Comparison of ENCODE assay signal across 10 cellular contexts in the genomic region with DNA sequence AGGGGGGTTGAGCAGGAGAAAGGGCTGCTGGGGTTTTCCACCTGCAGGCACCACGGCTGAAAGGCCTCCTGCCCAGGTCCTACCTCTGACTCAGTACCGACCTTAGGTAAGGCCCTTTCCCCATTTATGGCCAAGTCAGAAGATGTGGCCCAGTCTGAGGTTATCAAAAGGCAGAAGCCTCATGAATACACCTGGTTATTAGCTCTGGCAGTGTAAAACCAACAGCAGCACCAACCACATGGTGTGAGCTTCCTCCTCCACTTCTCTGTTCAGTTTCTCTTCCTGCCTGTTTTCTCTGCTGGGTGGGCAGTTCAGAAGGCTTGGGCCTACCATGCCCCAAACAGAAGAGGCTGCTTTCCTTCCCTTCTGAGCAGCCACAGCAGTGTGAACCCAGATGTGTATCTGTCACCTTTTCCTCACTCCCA.
DNase-seq lines count a peak whose midpoint lies in the region; ATAC-seq and TF ChIP-seq lines count a peak whose summit lies in the region.
"Had no signal": no experiment of that assay in that cellular context is flagged by ENCODE, and none has a peak within 500 bp of the region (broad histone marks: within the 10 kb centered on the region; RNA-seq: fewer than 3 reads in every experiment).

No MANE protein-coding gene starts in this region.

- peaks cover 6% of the 10 kb centered on the region for H3K27me3 Mint-ChIP-seq in activated CD4-positive, alpha-beta T cell treated with anti-CD3 and anti-CD28 coated beads, Interleukin-2, amount 10 ng/mL, durations not matched to agents 7 days and 5 days
- H3K27me3 Mint-ChIP-seq: activated T-cell treated with anti-CD3 and anti-CD28 coated beads, Interleukin-2, amount 50 U/mL, for 24 hours had no signal

- H2AFZ ChIP-seq in smooth muscle cell (ENCODE audit: low read depth), result no peak overlapping the region

- H3K27me3 ChIP-seq in brain microvascular endothelial cell (replicated peaks) (no peaks in the 10 kb centered on the region), smooth muscle cell (ENCODE audit: low read depth) (no peaks in the 10 kb centered on the region)

- no peak overlapping the region for H3K4me3 ChIP-seq in mucosa of descending colon
- H3K4me3 ChIP-seq in brain microvascular endothelial cell (ENCODE audit: low read depth, low read length), result no peak overlapping the region
- no peak overlapping the region for H3K4me3 ChIP-seq in smooth muscle cell

- intact Hi-C loops in mucosa of descending colon (cut with DNase I, micrococcal nuclease), result no loop called here

- H3K4me3 Mint-ChIP-seq in activated CD4-positive, alpha-beta T cell treated with anti-CD3 and anti-CD28 coated beads, Interleukin-2, amount 10 ng/mL, durations not matched to agents 7 days and 5 days, result no peak overlapping the region
- H3K4me3 Mint-ChIP-seq: activated T-cell treated with anti-CD3 and anti-CD28 coated beads, Interleukin-2, amount 50 U/mL, for 24 hours had no signal

- H3K79me2 ChIP-seq in smooth muscle cell (ENCODE audit: low read depth), result no peaks in the 10 kb centered on the region

- no peaks in the 10 kb centered on the region for H3K4me1 ChIP-seq in mucosa of descending colon (ENCODE audit: low read depth)
- no peaks in the 10 kb centered on the region for H3K4me1 ChIP-seq in smooth muscle cell (ENCODE audit: low read depth)

- no peak for TF ChIP-seq CTCF in mucosa of descending colon (IDR thresholded peaks at IDR 0.05)
- TF ChIP-seq CTCF in brain microvascular endothelial cell (IDR thresholded peaks at IDR 0.05; ENCODE audit: low read depth, low read length, missing control alignments), result no peak
- TF ChIP-seq CTCF in smooth muscle cell (IDR thresholded peaks at IDR 0.05; ENCODE audit: borderline replicate concordance, insufficient read depth, poor library complexity, severe bottlenecking), result no peak

- DNase-seq in mucosa of descending colon (no peak), NCI-H146 treated with DMSO at 0.1 percent for 48 hours (lab: John Stamatoyannopoulos, UW; ENCODE audit: unreplicated experiment) (no peak), brain microvascular endothelial cell (no peak), smooth muscle cell (lab: John Stamatoyannopoulos, UW; ENCODE audit: unreplicated experiment) (no peak)
- DNase-seq in activated CD4-positive, alpha-beta T cell treated with anti-CD3 and anti-CD28 coated beads, Interleukin-2, amount 10 ng/mL, durations not matched to agents 7 days and 5 days, result no peak
- DNase-seq: activated T-cell treated with anti-CD3 and anti-CD28 coated beads, Interleukin-2, amount 50 U/mL, for 24 hours; NCI-H774 had no signal

- H3K27ac Mint-ChIP-seq in activated CD4-positive, alpha-beta T cell treated with anti-CD3 and anti-CD28 coated beads, Interleukin-2, amount 10 ng/mL, durations not matched to agents 7 days and 5 days, result no peak overlapping the region
- H3K27ac Mint-ChIP-seq: activated T-cell treated with anti-CD3 and anti-CD28 coated beads, Interleukin-2, amount 50 U/mL, for 24 hours had no signal

- H3F3A ChIP-seq in smooth muscle cell (ENCODE audit: low read depth), result no peaks in the 10 kb centered on the region

- H3K36me3 ChIP-seq in mucosa of descending colon (ENCODE audit: low read depth) (no peaks in the 10 kb centered on the region), brain microvascular endothelial cell (replicated peaks) (no peaks in the 10 kb centered on the region), smooth muscle cell (ENCODE audit: low read depth) (no peaks in the 10 kb centered on the region)

- ATAC-seq in GM18870 (IDR thresholded peaks at IDR 0.05; ENCODE audit: unreplicated experiment) (peak; percentile 62), GM21737 (IDR thresholded peaks at IDR 0.05; ENCODE audit: unreplicated experiment) (peak; percentile 67), HG03565 (IDR thresholded peaks at IDR 0.05; ENCODE audit: unreplicated experiment) (peak; percentile 59), mucosa of descending colon (peak; percentile 68)

- no peak overlapping the region for H3K4me2 ChIP-seq in smooth muscle cell

- no peaks in the 10 kb centered on the region for H3K36me3 Mint-ChIP-seq in activated CD4-positive, alpha-beta T cell treated with anti-CD3 and anti-CD28 coated beads, Interleukin-2, amount 10 ng/mL, durations not matched to agents 7 days and 5 days (ENCODE audit: low read depth)

- POLR2A ChIA-PET in activated CD4-positive, alpha-beta T cell treated with anti-CD3 and anti-CD28 coated beads, Interleukin-2, amount 10 ng/mL, durations not matched to agents 7 days and 5 days (lab: Charles Lee), result no interaction called here

- CTCF ChIA-PET in activated CD4-positive, alpha-beta T cell treated with anti-CD3 and anti-CD28 coated beads, Interleukin-2, amount 10 ng/mL, durations not matched to agents 7 days and 5 days (lab: Charles Lee), result interaction anchor here (0.6 kb wide), 1 partner anchor 607 kb away, joined by 3 read pairs; no protein-coding TSS in a partner anchor

- H3K9ac ChIP-seq in smooth muscle cell (ENCODE audit: low read depth), result no peak overlapping the region

- 94% methylated on average over 2 of the region's 2 CpGs for WGBS in smooth muscle cell (ENCODE audit: low lambda C conversion rate)

- in situ Hi-C loops in brain microvascular endothelial cell (cut with HindIII; ENCODE audit: low pct_ligation_motif_present, low sequenced_read_pairs), result no loop called here

- H3K9me3 Mint-ChIP-seq in activated CD4-positive, alpha-beta T cell treated with anti-CD3 and anti-CD28 coated beads, Interleukin-2, amount 10 ng/mL, durations not matched to agents 7 days and 5 days, result peaks cover 4% of the 10 kb centered on the region
- H3K9me3 Mint-ChIP-seq: activated T-cell treated with anti-CD3 and anti-CD28 coated beads, Interleukin-2, amount 50 U/mL, for 24 hours had no signal

- H3K9me3 ChIP-seq in mucosa of descending colon (no peaks in the 10 kb centered on the region), smooth muscle cell (replicated peaks; ENCODE audit: low read depth) (no peaks in the 10 kb centered on the region)

- no peaks in the 10 kb centered on the region for H4K20me1 ChIP-seq in smooth muscle cell (ENCODE audit: low read depth)

- H3K27ac ChIP-seq in brain microvascular endothelial cell, result no peak overlapping the region
- no peak overlapping the region for H3K27ac ChIP-seq in smooth muscle cell (ENCODE audit: low read depth)

- H3K4me1 Mint-ChIP-seq in activated CD4-positive, alpha-beta T cell treated with anti-CD3 and anti-CD28 coated beads, Interleukin-2, amount 10 ng/mL, durations not matched to agents 7 days and 5 days, result peaks cover 35% of the 10 kb centered on the region
